22 cellular contexts compared by ENCODE assay signal in the genomic region with DNA sequence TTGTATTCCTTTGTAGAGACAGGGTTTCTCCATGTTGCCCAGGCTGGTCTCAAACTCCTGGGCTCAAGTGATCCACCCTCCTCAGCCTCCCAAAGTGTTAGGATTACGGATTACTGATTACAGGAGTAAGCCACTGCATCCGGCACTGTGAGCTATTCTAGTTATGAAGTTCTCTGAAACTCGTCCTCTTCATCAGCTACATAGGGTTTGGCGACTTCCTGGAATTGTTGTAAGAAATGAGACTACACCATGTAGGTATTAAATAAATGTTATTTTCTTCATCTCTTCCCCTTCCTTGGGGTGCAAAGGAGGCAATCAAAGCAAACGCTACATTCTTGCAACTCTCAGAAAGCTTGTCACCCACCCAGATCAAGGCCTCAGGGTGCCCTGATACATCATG.
"Had no signal": no experiment of that assay in that cellular context is flagged by ENCODE, and none has a peak within 500 bp of the region (broad histone marks: within the 10 kb centered on the region; RNA-seq: fewer than 3 reads in every experiment).

No MANE protein-coding gene starts in this region.

- H3K27ac ChIP-seq: coronary artery, epithelial cell of prostate, gastrocnemius medialis, lower lobe of right lung, parathyroid adenoma, right lobe of liver, testis, tibial artery had no signal

- H3K9me3 Mint-ChIP-seq: natural killer cell, neural crest cell, type B pancreatic cell had no signal

- H3K27ac Mint-ChIP-seq: natural killer cell; progenitor cell of endocrine pancreas; stimulated activated naive CD8-positive, alpha-beta T cell treated with anti-CD3 and anti-CD28 coated beads, Interleukin-15, amount 100 ng/mL, for 72 hours; type B pancreatic cell had no signal

- H3K27me3 Mint-ChIP-seq: progenitor cell of endocrine pancreas; stimulated activated naive CD8-positive, alpha-beta T cell treated with anti-CD3 and anti-CD28 coated beads, Interleukin-15, amount 100 ng/mL, for 72 hours; type B pancreatic cell had no signal

- H3K36me3 Mint-ChIP-seq: natural killer cell had no signal

- ATAC-seq: esophagus mucosa; gastrocnemius medialis; left ventricle myocardium superior; lower lobe of right lung; natural killer cell; right lobe of liver; stimulated activated naive CD8-positive, alpha-beta T cell treated with anti-CD3 and anti-CD28 coated beads, Interleukin-15, amount 100 ng/mL, for 72 hours had no signal

- DNase-seq: dermis blood vessel endothelial cell; foreskin fibroblast; gastrocnemius medialis; left ventricle myocardium superior; lower lobe of right lung; natural killer cell; right lobe of liver; small intestine; stimulated activated CD4-positive, alpha-beta T cell treated with anti-CD3 and anti-CD28 coated beads, Interleukin-15, amount 100 ng/mL, for 24 hours; stimulated activated CD4-positive, alpha-beta T cell treated with anti-CD3 and anti-CD28 coated beads, Interleukin-2, amount 100 ng/mL, for 48 hours; stimulated activated CD8-positive, alpha-beta memory T cell treated with anti-CD3 and anti-CD28 coated beads, Interleukin-4, amount 100 ng/mL, for 48 hours; stimulated activated naive CD4-positive, alpha-beta T cell; stimulated activated naive CD8-positive, alpha-beta T cell treated with anti-CD3 and anti-CD28 coated beads, Interleukin-15, amount 100 ng/mL, for 72 hours; tibial artery had no signal

- H3K4me3 Mint-ChIP-seq: natural killer cell; neural crest cell; stimulated activated naive CD8-positive, alpha-beta T cell treated with anti-CD3 and anti-CD28 coated beads, Interleukin-15, amount 100 ng/mL, for 72 hours; type B pancreatic cell had no signal

- H3K4me1 Mint-ChIP-seq: natural killer cell had no signal
